Comparison of ENCODE assay signal across 1 cellular context in the genomic region with DNA sequence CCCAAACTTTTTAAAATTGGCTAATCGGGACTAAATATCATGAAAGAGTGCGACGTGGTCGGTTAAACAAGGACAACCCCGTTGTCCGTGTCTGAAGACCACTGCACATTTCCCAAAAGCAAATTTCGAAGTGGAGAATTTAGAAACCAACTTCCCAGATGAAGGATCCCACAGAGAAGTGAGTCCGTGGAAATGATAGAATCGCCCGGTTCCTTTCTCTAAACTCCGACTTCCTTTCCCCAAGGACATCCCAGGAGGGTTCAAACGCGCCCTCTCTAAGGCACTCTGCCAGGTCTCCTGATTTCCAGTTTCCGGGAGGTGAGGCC.
TF ChIP-seq lines count a peak whose summit lies in the region.

No MANE protein-coding gene starts in this region.

TF ChIP-seq in H1, 55 proteins besides CTCF, POLR2A, EP300 and RAD21:
- no peak for TF ChIP-seq JUND (IDR thresholded peaks at IDR 0.05; ENCODE audit: low read length)
- TF ChIP-seq NANOG (IDR thresholded peaks at IDR 0.05; ENCODE audit: insufficient read depth, low read depth, low read length, poor library complexity, severe bottlenecking): no peak
- no peak for TF ChIP-seq SP2 (IDR thresholded peaks at IDR 0.05; ENCODE audit: low read length)
- no peak for TF ChIP-seq CBX8 (IDR thresholded peaks at IDR 0.05; ENCODE audit: borderline replicate concordance, low read depth, low read length)
- TF ChIP-seq KDM4A (IDR thresholded peaks at IDR 0.05; ENCODE audit: low read depth, low read length, severe bottlenecking): no peak
- TF ChIP-seq BACH1 (IDR thresholded peaks at IDR 0.05; ENCODE audit: low read length): no peak
- TF ChIP-seq KDM5A (IDR thresholded peaks at IDR 0.05; ENCODE audit: low read length): no peak
- TF ChIP-seq POLR2AphosphoS5 (IDR thresholded peaks at IDR 0.05; ENCODE audit: low read depth, low read length): no peak
- no peak for TF ChIP-seq CREB1 (IDR thresholded peaks at IDR 0.05)
- TF ChIP-seq TAF1 (IDR thresholded peaks at IDR 0.05; ENCODE audit: low read depth, low read length): no peak
- no peak for TF ChIP-seq HDAC2 (IDR thresholded peaks at IDR 0.05; ENCODE audit: borderline replicate concordance in 1 of 2, low read depth in 2 of 2, low read length in 2 of 2)
- no peak for TF ChIP-seq TAF7 (optimal IDR thresholded peaks at IDR 0.05; ENCODE audit: borderline replicate concordance, low read depth, low read length)
- TF ChIP-seq, protein P1, sequence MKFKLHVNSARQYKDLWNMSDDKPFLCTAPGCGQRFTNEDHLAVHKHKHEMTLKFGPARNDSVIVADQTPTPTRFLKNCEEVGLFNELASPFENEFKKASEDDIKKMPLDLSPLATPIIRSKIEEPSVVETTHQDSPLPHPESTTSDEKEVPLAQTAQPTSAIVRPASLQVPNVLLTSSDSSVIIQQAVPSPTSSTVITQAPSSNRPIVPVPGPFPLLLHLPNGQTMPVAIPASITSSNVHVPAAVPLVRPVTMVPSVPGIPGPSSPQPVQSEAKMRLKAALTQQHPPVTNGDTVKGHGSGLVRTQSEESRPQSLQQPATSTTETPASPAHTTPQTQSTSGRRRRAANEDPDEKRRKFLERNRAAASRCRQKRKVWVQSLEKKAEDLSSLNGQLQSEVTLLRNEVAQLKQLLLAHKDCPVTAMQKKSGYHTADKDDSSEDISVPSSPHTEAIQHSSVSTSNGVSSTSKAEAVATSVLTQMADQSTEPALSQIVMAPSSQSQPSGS (IDR thresholded peaks at IDR 0.05; ENCODE audit: low read length): no peak
- TF ChIP-seq CEBPB (IDR thresholded peaks at IDR 0.05; ENCODE audit: low read depth, low read length): no peak
- no peak for TF ChIP-seq BRCA1 (IDR thresholded peaks at IDR 0.05; ENCODE audit: low read depth, low read length)
